2 cellular contexts compared by ENCODE assay signal in genomic region chrX:150032742-150033141, GRCh38.
TF ChIP-seq lines count a peak whose summit lies in the region.

No MANE protein-coding gene starts in this region.

TF ChIP-seq in HEK293, 187 proteins besides CTCF, POLR2A, EP300 and RAD21 (continued from another document):
- TF ChIP-seq ZNF580 (tag by site-specific recombination; IDR thresholded peaks at IDR 0.05) (no peak), ZNF280D (tag by site-specific recombination; IDR thresholded peaks at IDR 0.05) (no peak), TRIM28 (IDR thresholded peaks at IDR 0.05; ENCODE audit: borderline replicate concordance, low read length) (0 out of 2 replicates have a peak, but pooled peaks have one; percentile 17)
TF ChIP-seq in HEK293: peak in this region for 3.

TF ChIP-seq in WTC11, 78 proteins besides CTCF, POLR2A, EP300 and RAD21 (continued from another document):
- TF ChIP-seq, protein P1, sequence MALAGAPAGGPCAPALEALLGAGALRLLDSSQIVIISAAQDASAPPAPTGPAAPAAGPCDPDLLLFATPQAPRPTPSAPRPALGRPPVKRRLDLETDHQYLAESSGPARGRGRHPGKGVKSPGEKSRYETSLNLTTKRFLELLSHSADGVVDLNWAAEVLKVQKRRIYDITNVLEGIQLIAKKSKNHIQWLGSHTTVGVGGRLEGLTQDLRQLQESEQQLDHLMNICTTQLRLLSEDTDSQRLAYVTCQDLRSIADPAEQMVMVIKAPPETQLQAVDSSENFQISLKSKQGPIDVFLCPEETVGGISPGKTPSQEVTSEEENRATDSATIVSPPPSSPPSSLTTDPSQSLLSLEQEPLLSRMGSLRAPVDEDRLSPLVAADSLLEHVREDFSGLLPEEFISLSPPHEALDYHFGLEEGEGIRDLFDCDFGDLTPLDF (CRISPR knock-in tag; IDR thresholded peaks at IDR 0.05): no peak
- no peak for TF ChIP-seq ZNF121 (CRISPR knock-in tag; IDR thresholded peaks at IDR 0.05)
- TF ChIP-seq ZNF263 (CRISPR knock-in tag; IDR thresholded peaks at IDR 0.05; ENCODE audit: low read depth): no peak
- no peak for TF ChIP-seq RELA (CRISPR knock-in tag; IDR thresholded peaks at IDR 0.05; ENCODE audit: borderline replicate concordance)
- TF ChIP-seq NR3C1 (CRISPR knock-in tag; conservative IDR thresholded peaks at IDR 0.05; ENCODE audit: low read depth): no peak
- no peak for TF ChIP-seq RORB (CRISPR knock-in tag; IDR thresholded peaks at IDR 0.05)
- no peak for TF ChIP-seq KAT7 (CRISPR knock-in tag; IDR thresholded peaks at IDR 0.05; ENCODE audit: borderline replicate concordance)
- no peak for TF ChIP-seq ATF2 (CRISPR knock-in tag; IDR thresholded peaks at IDR 0.05; ENCODE audit: borderline replicate concordance, low read depth)
- no peak for TF ChIP-seq ZNF396 (CRISPR knock-in tag; IDR thresholded peaks at IDR 0.05; ENCODE audit: borderline replicate concordance)
- TF ChIP-seq ZNF512 (CRISPR knock-in tag; IDR thresholded peaks at IDR 0.05; ENCODE audit: borderline replicate concordance): no peak
- TF ChIP-seq, protein P2, sequence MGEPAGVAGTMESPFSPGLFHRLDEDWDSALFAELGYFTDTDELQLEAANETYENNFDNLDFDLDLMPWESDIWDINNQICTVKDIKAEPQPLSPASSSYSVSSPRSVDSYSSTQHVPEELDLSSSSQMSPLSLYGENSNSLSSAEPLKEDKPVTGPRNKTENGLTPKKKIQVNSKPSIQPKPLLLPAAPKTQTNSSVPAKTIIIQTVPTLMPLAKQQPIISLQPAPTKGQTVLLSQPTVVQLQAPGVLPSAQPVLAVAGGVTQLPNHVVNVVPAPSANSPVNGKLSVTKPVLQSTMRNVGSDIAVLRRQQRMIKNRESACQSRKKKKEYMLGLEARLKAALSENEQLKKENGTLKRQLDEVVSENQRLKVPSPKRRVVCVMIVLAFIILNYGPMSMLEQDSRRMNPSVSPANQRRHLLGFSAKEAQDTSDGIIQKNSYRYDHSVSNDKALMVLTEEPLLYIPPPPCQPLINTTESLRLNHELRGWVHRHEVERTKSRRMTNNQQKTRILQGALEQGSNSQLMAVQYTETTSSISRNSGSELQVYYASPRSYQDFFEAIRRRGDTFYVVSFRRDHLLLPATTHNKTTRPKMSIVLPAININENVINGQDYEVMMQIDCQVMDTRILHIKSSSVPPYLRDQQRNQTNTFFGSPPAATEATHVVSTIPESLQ (CRISPR knock-in tag; IDR thresholded peaks at IDR 0.05): no peak
- TF ChIP-seq AFF4 (CRISPR knock-in tag; IDR thresholded peaks at IDR 0.05; ENCODE audit: borderline replicate concordance): no peak
- no peak for TF ChIP-seq TEAD1 (CRISPR knock-in tag; IDR thresholded peaks at IDR 0.05)
